15 cellular contexts compared by ENCODE assay signal in the genomic region with DNA sequence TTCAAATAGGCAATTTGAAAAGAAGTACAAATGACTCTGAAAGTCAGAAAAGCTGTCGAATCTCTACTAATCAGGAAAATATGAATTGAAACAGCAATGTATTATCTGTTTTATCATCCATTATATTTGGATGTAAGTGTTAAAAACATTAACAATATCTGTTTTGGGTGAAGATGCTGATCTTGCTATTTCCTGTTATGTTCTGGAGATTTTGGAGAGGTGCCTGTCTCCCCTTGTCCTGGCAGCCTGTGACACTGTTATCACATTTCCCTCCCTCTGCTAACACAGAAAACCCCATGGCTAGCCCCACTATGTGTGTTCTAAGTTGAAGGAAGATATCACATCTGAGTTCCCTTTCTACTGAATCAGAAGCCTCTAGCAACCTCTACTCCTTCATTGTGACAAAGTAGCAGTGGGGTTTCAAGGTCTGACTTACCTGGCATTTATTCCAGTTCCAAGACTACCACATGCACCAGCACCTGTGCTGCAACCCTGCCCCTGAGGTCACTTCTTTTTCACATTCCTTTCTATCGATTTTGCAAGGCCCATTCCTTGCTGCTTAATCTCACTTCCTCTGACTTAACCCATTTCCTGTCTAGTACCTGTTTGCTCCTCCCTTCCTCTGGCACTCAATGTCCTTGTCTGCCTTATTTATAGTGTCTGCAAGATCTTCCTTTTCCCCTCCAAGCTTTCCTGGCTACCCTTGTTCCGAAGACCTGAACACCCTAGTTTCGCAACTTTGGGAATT.
DNase-seq lines count a peak whose midpoint lies in the region; ATAC-seq and TF ChIP-seq lines count a peak whose summit lies in the region.
"Had no signal": no experiment of that assay in that cellular context is flagged by ENCODE, and none has a peak within 500 bp of the region (broad histone marks: within the 10 kb centered on the region; RNA-seq: fewer than 3 reads in every experiment).

No MANE protein-coding gene starts in this region.

- ATAC-seq in heart left ventricle, result peak in 3 of 4 donors; percentile 38 to 47 (median 39)
- ATAC-seq in left cardiac atrium, result no peak
- peak; percentile 46 for ATAC-seq in HG03378 (IDR thresholded peaks at IDR 0.05; ENCODE audit: unreplicated experiment)
- ATAC-seq in upper lobe of right lung, result peak; percentile 47
- no peak for ATAC-seq in GM18517 (IDR thresholded peaks at IDR 0.05; ENCODE audit: unreplicated experiment)
- ATAC-seq: activated CD4-positive, CD25-positive, alpha-beta regulatory T cell treated with anti-CD3 and anti-CD28 coated beads, Interleukin-2, amount 50 U/mL, for 24 hours had no signal

- TF ChIP-seq POLR2A in heart left ventricle (IDR thresholded peaks at IDR 0.05), result no peak
- no peak for TF ChIP-seq POLR2A in erythroblast (IDR thresholded peaks at IDR 0.05; ENCODE audit: low read length)

- WGBS in heart left ventricle, 4 donors, result 47 to 53% (median 51%) methylated on average over 4 of the region's 4 CpGs

- H3K4me1 ChIP-seq in heart left ventricle, result peaks cover 0 to 46% (median 20%) of the 10 kb centered on the region in 12 donors
- peaks cover 18% of the 10 kb centered on the region for H3K4me1 ChIP-seq in upper lobe of right lung

- peak overlapping the region in 5 of 12 donors; percentile 1 to 59 (median 8) for H3K27ac ChIP-seq in heart left ventricle
- no peak overlapping the region for H3K27ac ChIP-seq in upper lobe of right lung
- H3K27ac ChIP-seq: SJSA1, tibial artery had no signal

- H3K9me3 ChIP-seq in heart left ventricle (no peaks in the 10 kb centered on the region), upper lobe of right lung (no peaks in the 10 kb centered on the region)
- H3K9me3 ChIP-seq: SJSA1, tibial artery had no signal

- DNase-seq in heart left ventricle (no peak), left cardiac atrium (no peak), UCSD-AML1 (lab: John Stamatoyannopoulos, UW; ENCODE audit: unreplicated experiment) (peak; percentile 9), upper lobe of right lung (no peak), erythroblast (lab: John Stamatoyannopoulos, UW) (no peak), CD1c-positive myeloid dendritic cell (ENCODE audit: extremely low spot score) (no peak)
- DNase-seq: DMS79 treated with DMSO at 0.1 percent for 48 hours, naive B cell, NCI-H1048, NCI-H69, tibial artery had no signal

- intact Hi-C loops in heart left ventricle (cut with DNase I), result loop anchor here in 1 of 10 donors (5.0 to 10.0 kb wide), 2 partner anchors 41 to 122 kb away; no protein-coding TSS in a partner anchor
- intact Hi-C loops in left cardiac atrium (cut with DNase I), result no loop called here
- intact Hi-C loops in upper lobe of right lung (cut with DNase I), result no loop called here

- TF ChIP-seq CTCF in heart left ventricle (IDR thresholded peaks at IDR 0.05) (no peak), upper lobe of right lung (IDR thresholded peaks at IDR 0.05) (no peak)

- no peaks in the 10 kb centered on the region for H3K36me3 ChIP-seq in heart left ventricle
- no peaks in the 10 kb centered on the region for H3K36me3 ChIP-seq in upper lobe of right lung
- H3K36me3 ChIP-seq: SJSA1, tibial artery had no signal

- H3K4me3 ChIP-seq in heart left ventricle (no peak overlapping the region), upper lobe of right lung (no peak overlapping the region)
- H3K4me3 ChIP-seq: SJSA1, tibial artery had no signal

- H3K27me3 ChIP-seq in heart left ventricle (no peaks in the 10 kb centered on the region), upper lobe of right lung (no peaks in the 10 kb centered on the region)
- H3K27me3 ChIP-seq: SJSA1, tibial artery had no signal

Comparison
In these comparisons a context has a peak if more than half of its experiments do, and no peak if none do; other contexts are left out.
1. ATAC-seq: peak in heart left ventricle (3 of 4), HG03378 (single experiment) and upper lobe of right lung (single experiment); none in left cardiac atrium (0 of 2) and GM18517 (single experiment).